Comparison of ENCODE assay signal across 23 cellular contexts in the genomic region with DNA sequence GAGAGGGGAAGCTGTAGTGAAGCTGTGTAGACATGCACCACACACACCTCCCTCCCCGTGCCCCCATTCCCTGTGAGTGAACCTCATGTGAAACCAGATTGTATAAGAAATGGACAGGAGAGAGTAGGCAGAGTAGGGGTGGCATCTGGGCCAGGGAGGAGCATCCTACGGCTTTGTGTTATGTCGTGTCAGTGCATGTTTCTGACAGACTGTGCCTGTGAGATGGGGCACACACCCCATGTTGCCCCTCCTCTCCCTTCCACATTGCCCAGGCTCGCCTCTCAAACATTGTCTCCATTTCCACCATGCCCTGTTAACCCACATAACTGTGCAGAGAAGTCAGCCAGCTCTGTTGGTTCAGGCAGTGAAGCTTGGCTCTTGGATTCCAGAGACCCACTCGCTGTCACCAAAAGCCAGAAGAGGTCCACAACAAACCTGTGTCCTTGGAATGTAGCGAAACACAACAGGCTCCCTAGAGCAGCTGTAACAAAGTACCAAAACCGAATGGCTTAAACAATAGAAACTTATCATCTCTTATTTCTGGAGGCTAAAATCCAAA.
"Had no signal": no experiment of that assay in that cellular context is flagged by ENCODE, and none has a peak within 500 bp of the region (broad histone marks: within the 10 kb centered on the region; RNA-seq: fewer than 3 reads in every experiment).

No MANE protein-coding gene starts in this region.

- H3K27ac ChIP-seq: epithelial cell of prostate, esophagus squamous epithelium, left ventricle myocardium inferior, lower lobe of right lung, psoas muscle, right lobe of liver, upper lobe of left lung, vagina had no signal

- H3K4me1 Mint-ChIP-seq: immature natural killer cell; memory B cell; mesothelial cell of epicardium; stimulated activated effector memory CD8-positive, alpha-beta T cell treated with anti-CD3 and anti-CD28 coated beads, Interleukin-12 subunit alpha, Interleukin-12 subunit beta, amount 100 ng/mL, for 72 hours had no signal

- H3K9me3 Mint-ChIP-seq: immature natural killer cell; memory B cell; mesothelial cell of epicardium; nephron; stimulated activated effector memory CD8-positive, alpha-beta T cell treated with anti-CD3 and anti-CD28 coated beads, Interleukin-12 subunit alpha, Interleukin-12 subunit beta, amount 100 ng/mL, for 72 hours had no signal

- H3K4me3 Mint-ChIP-seq: immature natural killer cell; memory B cell; mesothelial cell of epicardium; nephron; stimulated activated effector memory CD8-positive, alpha-beta T cell treated with anti-CD3 and anti-CD28 coated beads, Interleukin-12 subunit alpha, Interleukin-12 subunit beta, amount 100 ng/mL, for 72 hours had no signal

- H3K9me3 ChIP-seq: esophagus squamous epithelium, left ventricle myocardium inferior, lower lobe of right lung, psoas muscle, right lobe of liver, upper lobe of left lung, vagina had no signal

- DNase-seq: cortex of kidney; effector memory CD4-positive, alpha-beta T cell; esophagus squamous epithelium; foreskin fibroblast; immature natural killer cell; kidney; left cardiac atrium; left ventricle myocardium inferior; lower lobe of right lung; occipital lobe; psoas muscle; retina; right lobe of liver; stimulated activated CD4-positive, alpha-beta T cell treated with anti-CD3 and anti-CD28 coated beads, Interleukin-4, amount 100 ng/mL, for 1 hour; stimulated activated CD8-positive, alpha-beta memory T cell treated with anti-CD3 and anti-CD28 coated beads, Interleukin-4, amount 100 ng/mL, for 48 hours; stimulated activated naive CD8-positive, alpha-beta T cell treated with anti-CD3 and anti-CD28 coated beads, Interleukin-15, Interleukin-2, amounts not matched to agents 100 U/mL and 50 U/mL, for 24 hours; upper lobe of left lung had no signal

- H3K27me3 ChIP-seq: esophagus squamous epithelium, right lobe of liver, upper lobe of left lung, vagina had no signal

- H3K27me3 Mint-ChIP-seq: memory B cell had no signal

- H3K4me3 ChIP-seq: esophagus squamous epithelium, left ventricle myocardium inferior, lower lobe of right lung, psoas muscle, right lobe of liver, upper lobe of left lung, vagina had no signal

- H3K36me3 ChIP-seq: left ventricle myocardium inferior, lower lobe of right lung, right lobe of liver, vagina had no signal

- ATAC-seq: left cardiac atrium; lower lobe of right lung; psoas muscle; right lobe of liver; stimulated activated effector memory CD8-positive, alpha-beta T cell treated with anti-CD3 and anti-CD28 coated beads, Interleukin-12 subunit alpha, Interleukin-12 subunit beta, amount 100 ng/mL, for 72 hours; stimulated activated naive CD8-positive, alpha-beta T cell treated with anti-CD3 and anti-CD28 coated beads, Interleukin-15, Interleukin-2, amounts not matched to agents 100 U/mL and 50 U/mL, for 24 hours had no signal

- H3K4me1 ChIP-seq: esophagus squamous epithelium, left ventricle myocardium inferior, lower lobe of right lung, psoas muscle, right lobe of liver, upper lobe of left lung, vagina had no signal

- H3K27ac Mint-ChIP-seq: immature natural killer cell; memory B cell; mesothelial cell of epicardium; nephron; stimulated activated effector memory CD8-positive, alpha-beta T cell treated with anti-CD3 and anti-CD28 coated beads, Interleukin-12 subunit alpha, Interleukin-12 subunit beta, amount 100 ng/mL, for 72 hours had no signal
